ENCODE assay signal across 1 cellular context in genomic region chr10:86594535-86594934, GRCh38.
TF ChIP-seq lines count a peak whose summit lies in the region.

No MANE protein-coding gene starts in this region.

TF ChIP-seq in HepG2, 621 proteins besides CTCF, POLR2A, EP300 and RAD21 (continued from another document):
- no peak for TF ChIP-seq ZFP82 (CRISPR knock-in tag; IDR thresholded peaks at IDR 0.05; ENCODE audit: borderline replicate concordance)
- TF ChIP-seq ATF4 (CRISPR knock-in tag; IDR thresholded peaks at IDR 0.05), result peak in 1 of 2 experiments; percentile 48; a peak in 1 of 4 replicates
- no peak for TF ChIP-seq ZNF773 (CRISPR knock-in tag; IDR thresholded peaks at IDR 0.05; ENCODE audit: borderline replicate concordance)
- no peak for TF ChIP-seq SKI (IDR thresholded peaks at IDR 0.05; ENCODE audit: partially characterized antibody)
- TF ChIP-seq ZNF569 (CRISPR knock-in tag; IDR thresholded peaks at IDR 0.05; ENCODE audit: borderline replicate concordance), result no peak
- TF ChIP-seq BRF2 (CRISPR knock-in tag; IDR thresholded peaks at IDR 0.05), result no peak
